Comparison of ENCODE assay signal across 20 cellular contexts in genomic region chr2:17319090-17319489, GRCh38.
DNase-seq lines count a peak whose midpoint lies in the region; TF ChIP-seq lines count a peak whose summit lies in the region.
"Had no signal": no experiment of that assay in that cellular context is flagged by ENCODE, and none has a peak within 500 bp of the region (broad histone marks: within the 10 kb centered on the region; RNA-seq: fewer than 3 reads in every experiment).

No MANE protein-coding gene starts in this region.

- TF ChIP-seq CTCF in LNCaP clone FGC (IDR thresholded peaks at IDR 0.05; ENCODE audit: control insufficient read depth, extremely low read depth, insufficient read depth) (no peak), epithelial cell of esophagus (IDR thresholded peaks at IDR 0.05; ENCODE audit: insufficient read depth, low read depth, low read length, missing control alignments) (no peak)

- H3K4me3 ChIP-seq in LNCaP clone FGC (ENCODE audit: low read depth, low read length) (no peak overlapping the region), epithelial cell of esophagus (ENCODE audit: low read length) (no peak overlapping the region)
- H3K4me3 ChIP-seq: A549 had no signal

- DNase-seq in NCI-H748 (lab: John Stamatoyannopoulos, UW; ENCODE audit: unreplicated experiment): peak; percentile 10
- DNase-seq in NCI-H748 treated with DMSO at 0.1 percent for 48 hours (lab: John Stamatoyannopoulos, UW): no peak
- peak; percentile 1 for DNase-seq in LNCaP clone FGC (ENCODE audit: low read depth)
- peak; percentile 7 for DNase-seq in NCI-H526 treated with DMSO at 0.1 percent for 48 hours (lab: John Stamatoyannopoulos, UW)
- peak; percentile 41 for DNase-seq in epithelial cell of esophagus (ENCODE audit: low read depth)
- DNase-seq in SKM-1 treated with dmso at 0.1 percent for 144 hours (lab: John Stamatoyannopoulos, UW; ENCODE audit: unreplicated experiment): no peak
- no peak for DNase-seq in AG20443 (ENCODE audit: low spot score)
- DNase-seq: Calu3; DMS153; KBM-7; MM.1S; NCI-H1436; NCI-H187 treated with DMSO at 0.1 percent for 48 hours; NCI-H2107; NCI-H2227 treated with DMSO at 0.1 percent for 48 hours; NCI-H524 treated with DMSO at 0.1 percent for 48 hours; NK-92 treated with Interleukin-12 subunit alpha and Interleukin-12 subunit beta, amount 100 ng/mL, for 24 hours; SHP77; T-helper 1 cell had no signal

Comparison
In these comparisons a context has a peak if more than half of its experiments do, and no peak if none do; other contexts are left out.
1. DNase-seq: peak in NCI-H748 (single experiment), LNCaP clone FGC (single experiment), NCI-H526 treated with DMSO at 0.1 percent for 48 hours (single experiment) and epithelial cell of esophagus (single experiment); none in NCI-H748 treated with DMSO at 0.1 percent for 48 hours (single experiment), SKM-1 treated with dmso at 0.1 percent for 144 hours (single experiment) and AG20443 (single experiment).